In the genomic region with DNA sequence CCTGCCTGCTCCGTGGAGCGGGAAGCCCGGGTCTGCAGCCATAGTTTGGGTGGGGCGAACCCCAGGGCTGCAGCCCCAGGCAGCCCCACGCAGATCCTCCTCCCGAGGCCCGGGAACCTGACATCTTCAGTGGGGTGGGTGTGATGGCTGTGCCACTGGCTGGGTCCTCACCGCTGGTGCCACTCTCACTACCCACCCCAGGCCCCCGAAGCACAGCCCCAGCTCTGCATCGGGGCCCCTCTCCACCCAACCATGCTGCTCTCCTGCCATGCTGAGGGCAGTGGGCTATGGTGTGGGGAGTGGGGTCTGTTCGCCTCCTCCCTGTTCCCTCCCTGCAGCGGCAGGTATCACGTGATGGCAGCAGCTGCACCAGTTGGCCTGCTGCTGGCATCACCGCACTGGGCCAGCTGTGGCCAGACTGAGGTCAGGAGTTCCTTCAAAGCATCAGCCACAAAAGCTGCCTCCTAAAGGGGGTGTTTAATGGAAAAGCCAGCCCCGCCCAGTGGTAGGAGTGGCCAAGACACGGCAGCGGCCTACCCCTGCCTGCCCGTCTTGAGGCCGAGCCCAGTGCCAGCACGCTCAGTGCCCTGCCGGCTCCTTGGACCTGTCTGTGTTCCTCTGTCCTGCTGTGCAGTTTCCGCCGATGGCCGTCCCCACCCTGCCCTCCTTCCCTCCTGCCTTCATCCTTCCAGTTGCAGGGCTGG, we compare ENCODE assay signal across 11 cellular contexts. TPM values are rescaled to one million over a fixed set of nuclear protein-coding genes. Genes with fewer than 3 reads are reported as not detected.
A peak's percentile ranks its signal among the peaks of the same experiment; 100 is the strongest.
DNase-seq lines count a peak whose midpoint lies in the region; ATAC-seq and TF ChIP-seq lines count a peak whose summit lies in the region.
"Had no signal": no experiment of that assay in that cellular context is flagged by ENCODE, and none has a peak within 500 bp of the region (broad histone marks: within the 10 kb centered on the region; RNA-seq: fewer than 3 reads in every experiment).

No MANE protein-coding gene starts in this region.

- TF ChIP-seq CTCF in LNCaP clone FGC (IDR thresholded peaks at IDR 0.05; ENCODE audit: control insufficient read depth, extremely low read depth, insufficient read depth), result no peak
- no peak for TF ChIP-seq CTCF in kidney epithelial cell (IDR thresholded peaks at IDR 0.05; ENCODE audit: insufficient read depth, low read length, poor library complexity, severe bottlenecking)
- TF ChIP-seq CTCF in gastrocnemius medialis (IDR thresholded peaks at IDR 0.05 in 4 of 5, conservative IDR thresholded peaks at IDR 0.05 in 1 of 5), result no peak
- TF ChIP-seq CTCF in PC-3 (conservative IDR thresholded peaks at IDR 0.05; ENCODE audit: low read depth, low read length), result no peak

- no peaks in the 10 kb centered on the region for H3F3A ChIP-seq in PC-3 (ENCODE audit: low read length, unreplicated experiment)

- intact Hi-C loops in gastrocnemius medialis (cut with DNase I; ENCODE audit: low total_unique reads), result loop anchor here (10.0 kb wide), 1 partner anchor 62 kb away; a partner anchor contains a TSS
- intact Hi-C loops in PC-3 (cut with micrococcal nuclease), result no loop called here

- BruUV-seq in PC-3 (replicated peaks; lab: Mats Ljungman, UMichigan), result no TSS peak

- in situ Hi-C loops in gastrocnemius medialis (cut with MboI; ENCODE audit: low sequenced_read_pairs in 4 of 4), result no loop called here

- no peaks in the 10 kb centered on the region for H3K36me3 ChIP-seq in kidney epithelial cell (ENCODE audit: control insufficient read depth, insufficient read depth, low read length)
- peaks cover 0 to 13% of the 10 kb centered on the region in 2 donors for H3K36me3 ChIP-seq in gastrocnemius medialis
- no peaks in the 10 kb centered on the region for H3K36me3 ChIP-seq in PC-3 (ENCODE audit: low read depth, low read length)

- H3K27me3 ChIP-seq in kidney epithelial cell (ENCODE audit: control insufficient read depth, insufficient read depth, low read length) (no peaks in the 10 kb centered on the region), gastrocnemius medialis (no peaks in the 10 kb centered on the region), PC-3 (ENCODE audit: low read length) (no peaks in the 10 kb centered on the region)

- no peaks in the 10 kb centered on the region for H3K9me3 ChIP-seq in gastrocnemius medialis
- H3K9me3 ChIP-seq in PC-3 (ENCODE audit: low read length), result no peaks in the 10 kb centered on the region

- H3K9ac ChIP-seq in PC-3 (ENCODE audit: low read length), result no peak overlapping the region

- H3K9me2 ChIP-seq in PC-3 (replicated peaks; ENCODE audit: low read length), result no peaks in the 10 kb centered on the region

- CTCF ChIA-PET in PC-3 (lab: Charles Lee), result no interaction called here

- POLR2A ChIA-PET in PC-3 (lab: Charles Lee; ENCODE audit: unreplicated experiment), result no interaction called here

- peak overlapping the region; percentile 16 for H3K4me3 ChIP-seq in LNCaP clone FGC (ENCODE audit: low read depth, low read length)
- no peak overlapping the region for H3K4me3 ChIP-seq in kidney epithelial cell (ENCODE audit: low read depth, low read length)
- peak overlapping the region in 3 of 4 donors; percentile 5 to 39 (median 17) for H3K4me3 ChIP-seq in gastrocnemius medialis
- H3K4me3 ChIP-seq in PC-3 (ENCODE audit: low read length), result no peak overlapping the region

- peak overlapping the region; percentile 43 to 90 (median 79) for H3K27ac ChIP-seq in gastrocnemius medialis
- no peak overlapping the region for H3K27ac ChIP-seq in PC-3 (ENCODE audit: low read length)

- TF ChIP-seq POLR2A in gastrocnemius medialis (IDR thresholded peaks at IDR 0.05), result peak in 1 of 2 donors; percentile 16

- no peak overlapping the region for H2AFZ ChIP-seq in PC-3 (ENCODE audit: low read length)

- no peak overlapping the region for H3K4me2 ChIP-seq in PC-3 (ENCODE audit: low read length)

- no peaks in the 10 kb centered on the region for H4K20me1 ChIP-seq in PC-3 (ENCODE audit: low read length)

- peaks cover 36% of the 10 kb centered on the region for H3K79me2 ChIP-seq in PC-3 (ENCODE audit: low read length)

- H3K4me1 ChIP-seq in gastrocnemius medialis, result peaks cover 40% of the 10 kb centered on the region in 2 donors
- H3K4me1 ChIP-seq in PC-3 (ENCODE audit: insufficient read depth, low read length), result no peaks in the 10 kb centered on the region

- peak; percentile 59 to 60 for ATAC-seq in gastrocnemius medialis
- ATAC-seq in PC-3, result no peak

- DNase-seq in LNCaP clone FGC (ENCODE audit: low read depth), result peak; percentile 66
- peak; percentile 57 for DNase-seq in cerebellum (ENCODE audit: low spot score)
- peak; percentile 59 for DNase-seq in kidney epithelial cell (ENCODE audit: low read depth)
- peak; percentile 24 to 79 for DNase-seq in gastrocnemius medialis
- DNase-seq in GM19240 (ENCODE audit: insufficient read length, low spot score), result no peak
- DNase-seq in NCI-H510A (lab: John Stamatoyannopoulos, UW), result no peak
- DNase-seq in H4 (ENCODE audit: low spot score), result no peak
- DNase-seq in PC-3, result no peak
- DNase-seq: activated naive CD8-positive, alpha-beta T cell treated with anti-CD3 and anti-CD28 coated beads for 36 hours; NCI-H1694 treated with DMSO at 0.1 percent for 48 hours had no signal

RNA-seq across cellular contexts. Expression of a gene that starts 10.8 kb away (rescaled TPM):
- total RNA-seq in cerebellum (21.1 TPM), kidney epithelial cell (47.4 and 47.8 TPM in 2 replicates), gastrocnemius medialis (10 to 100 TPM; 13.6 to 23.8 (median 14.7) TPM), PC-3 (2014; rRNA removed) (52.2 and 62.1 TPM in 2 replicates)
- total RNA-seq in H4 (2014; rRNA removed; shearing (Covaris generic)), result 25.3 and 49.7 TPM in 2 replicates

RNA-seq across cellular contexts. Expression of a gene that starts 26.9 kb away (rescaled TPM):
- total RNA-seq in cerebellum, result 2.6 TPM
- total RNA-seq in kidney epithelial cell, result 2.9 and 3.1 TPM in 2 replicates
- under 1 TPM in 2 of 4 donors, not detected in 2; 0.49 to 0.55 TPM for total RNA-seq in gastrocnemius medialis
- total RNA-seq in H4 (2014; rRNA removed; shearing (Covaris generic)), result 0.02 and 0.46 TPM in 2 replicates
- 1.2 TPM in 1 of 2 replicates, not detected in the other for total RNA-seq in PC-3 (2014; rRNA removed)
- total RNA-seq: Daoy had no signal

RNA-seq across cellular contexts. Expression of a gene that starts 59.3 kb away (rescaled TPM):
- total RNA-seq in cerebellum, result 74.1 TPM
- 82.6 and 136 TPM in 2 replicates for total RNA-seq in kidney epithelial cell
- 100 to 1,000 TPM; 151 to 205 (median 164) TPM for total RNA-seq in gastrocnemius medialis
- total RNA-seq in H4 (2014; rRNA removed; shearing (Covaris generic)), result 16.1 and 19.2 TPM in 2 replicates
- total RNA-seq in PC-3 (2014; rRNA removed), result 72.6 and 182 TPM in 2 replicates

Comparison
In these comparisons a context has a peak if more than half of its experiments do, and no peak if none do; other contexts are left out.
1. DNase-seq: peak in LNCaP clone FGC (single experiment), cerebellum (single experiment), kidney epithelial cell (single experiment) and gastrocnemius medialis (2 of 2); none in GM19240 (single experiment), NCI-H510A (single experiment), H4 (single experiment) and PC-3 (single experiment).
2. H3K4me3 ChIP-seq: peak in LNCaP clone FGC (single experiment) and gastrocnemius medialis (3 of 4); none in kidney epithelial cell (single experiment) and PC-3 (single experiment).